In the genomic region with DNA sequence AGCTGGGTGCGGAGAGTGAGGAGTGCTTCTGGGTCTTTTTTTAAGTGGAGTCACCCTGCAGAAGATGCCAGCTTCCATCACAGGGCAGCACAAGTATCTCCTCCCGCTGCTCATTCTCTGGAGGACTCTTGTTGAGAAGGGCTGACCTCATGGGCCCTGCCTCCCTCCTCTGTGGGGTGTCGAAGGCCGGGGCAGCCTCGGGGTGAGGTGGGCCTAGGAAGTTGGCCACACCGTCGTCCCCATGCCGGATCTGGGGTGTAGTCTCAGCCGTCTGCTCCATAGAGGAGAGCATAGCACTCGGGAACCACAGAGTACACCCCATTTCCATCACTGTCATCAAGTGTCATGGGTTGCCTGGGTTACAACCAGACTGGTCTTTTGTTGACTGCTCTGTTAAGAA, we compare ENCODE assay signal across 22 cellular contexts.
"Had no signal": no experiment of that assay in that cellular context is flagged by ENCODE, and none has a peak within 500 bp of the region (broad histone marks: within the 10 kb centered on the region; RNA-seq: fewer than 3 reads in every experiment).

No MANE protein-coding gene starts in this region.

- H3K9me3 ChIP-seq: left ventricle myocardium inferior, right atrium auricular region, right lobe of liver, testis, thyroid gland, transverse colon, upper lobe of left lung, vagina had no signal

- H3K4me3 ChIP-seq: left ventricle myocardium inferior, right atrium auricular region, right lobe of liver, smooth muscle cell, testis, thyroid gland, transverse colon, upper lobe of left lung, vagina had no signal

- H3K4me1 ChIP-seq: left ventricle myocardium inferior, parathyroid adenoma, right atrium auricular region, right lobe of liver, testis, thyroid gland, transverse colon, upper lobe of left lung, vagina had no signal

- ATAC-seq: naive thymus-derived CD8-positive, alpha-beta T cell; stimulated activated memory B cell treated with anti-CD40 and anti-IgM and Interleukin-4, amounts not matched to agents 10 μg/mL and 1 μg/mL and 100 μg/mL, for 72 hours; stimulated activated naive CD8-positive, alpha-beta T cell treated with anti-CD3 and anti-CD28 coated beads, Interleukin-15, amount 100 ng/mL, for 72 hours had no signal

- H3K27me3 ChIP-seq: right atrium auricular region, right lobe of liver, testis, thyroid gland, transverse colon, upper lobe of left lung, vagina had no signal

- DNase-seq: hypothalamus; immature natural killer cell; left ventricle myocardium inferior; naive thymus-derived CD8-positive, alpha-beta T cell; nucleus accumbens; right lobe of liver; stimulated activated CD4-positive, alpha-beta T cell treated with anti-CD3 and anti-CD28 coated beads, Interleukin-1b, Interleukin-23, amount 100 ng/mL, for 48 hours; stimulated activated CD4-positive, alpha-beta T cell treated with anti-CD3 and anti-CD28 coated beads, Interleukin-2, amount 100 ng/mL, for 48 hours; stimulated activated CD4-positive, alpha-beta T cell treated with anti-CD3 and anti-CD28 coated beads, Interleukin-4, amount 100 ng/mL, for 4 hours; stimulated activated CD8-positive, alpha-beta memory T cell treated with anti-CD3 and anti-CD28 coated beads, Interleukin-4, amount 100 ng/mL, for 48 hours; stimulated activated naive CD4-positive, alpha-beta T cell treated with Interleukin-2 at 50 U/mL for 16 hours; stimulated activated naive CD8-positive, alpha-beta T cell treated with anti-CD3 and anti-CD28 coated beads, Interleukin-15, amount 100 ng/mL, for 72 hours; testis; thyroid gland; transverse colon; upper lobe of left lung had no signal

- FAIRE-seq: islet of Langerhans had no signal

- H3K27ac ChIP-seq: left ventricle myocardium inferior, parathyroid adenoma, right atrium auricular region, right lobe of liver, testis, thyroid gland, transverse colon, upper lobe of left lung, vagina had no signal
